27 cellular contexts compared by ENCODE assay signal in the genomic region with DNA sequence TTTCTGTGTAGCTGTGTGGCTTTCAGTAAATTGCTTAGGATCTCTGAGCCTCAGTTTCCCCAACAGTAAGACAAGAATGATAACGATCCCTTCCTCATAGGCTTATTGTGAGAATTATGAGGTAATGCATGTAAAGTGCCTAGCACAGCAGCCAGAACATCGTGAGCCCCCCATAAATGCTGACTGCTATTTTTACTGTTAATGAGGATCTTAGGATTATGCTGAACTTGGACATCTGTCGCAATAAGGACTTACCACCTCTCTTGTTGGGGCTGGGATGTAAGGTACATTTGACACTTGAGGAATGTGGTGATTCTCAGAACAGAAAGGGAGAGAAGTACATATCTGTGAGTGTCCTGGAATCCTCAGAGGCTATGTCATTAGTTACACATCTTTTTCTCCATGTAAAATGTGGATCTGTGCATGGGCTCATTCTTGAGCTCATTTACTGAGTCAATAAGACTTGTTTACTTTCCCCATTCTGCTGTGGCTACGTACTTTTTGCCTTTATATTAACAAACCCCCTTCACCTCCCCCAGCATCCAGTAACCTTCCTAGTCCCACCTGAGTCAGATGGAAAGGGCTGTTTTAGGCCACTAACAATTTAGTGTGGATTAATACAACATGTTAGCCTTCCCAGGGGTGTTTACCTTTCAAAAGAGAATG.
"Had no signal": no experiment of that assay in that cellular context is flagged by ENCODE, and none has a peak within 500 bp of the region (broad histone marks: within the 10 kb centered on the region; RNA-seq: fewer than 3 reads in every experiment).

No MANE protein-coding gene starts in this region.

- DNase-seq: activated B cell treated with CpG ODN at 0.5 μM for 24 hours; activated CD4-positive, alpha-beta T cell treated with anti-CD3 and anti-CD28 coated beads for 36 hours; activated CD4-positive, alpha-beta T cell treated with anti-CD3 and anti-CD28 coated beads, Interleukin-2, amount 50 U/mL, for 48 hours; activated CD8-positive, alpha-beta memory T cell treated with anti-CD3 and anti-CD28 coated beads, Interleukin-2, amount 50 U/mL, for 48 hours; activated naive CD4-positive, alpha-beta T cell; activated T-cell treated with anti-CD3 and anti-CD28 coated beads, Interleukin-2, amount 50 U/mL, for 4 hours; adrenal gland; brain microvascular endothelial cell; central memory CD4-positive, alpha-beta T cell; dermis blood vessel endothelial cell; effector CD8-positive, alpha-beta T cell; foreskin keratinocyte; immature natural killer cell; left ventricle myocardium inferior; mammary epithelial cell; midbrain; natural killer cell; pancreas; psoas muscle; right cardiac atrium; stimulated activated CD4-positive, alpha-beta T cell treated with anti-CD3 and anti-CD28 coated beads, Interleukin-4, amount 100 ng/mL, for 24 hours; stimulated activated naive CD8-positive, alpha-beta T cell treated with anti-CD3 and anti-CD28 coated beads, Interleukin-15, Interleukin-2, amounts not matched to agents 100 U/mL and 50 U/mL, for 24 hours had no signal

- H3K27ac Mint-ChIP-seq: activated B cell treated with CpG ODN at 0.5 μM for 24 hours; activated CD4-positive, alpha-beta T cell treated with anti-CD3 and anti-CD28 coated beads for 36 hours; activated naive CD8-positive, alpha-beta T cell; activated T-helper 2 cell treated with anti-CD3 and anti-CD28 coated beads, Interferon-gamma antibody, Interleukin-2, Interleukin-4, amounts not matched to agents 10 μg/mL and 5 μg/mL and 100 μg/mL, durations not matched to agents 14 hours and 24 hours and 36 hours; immature natural killer cell; natural killer cell had no signal

- FAIRE-seq: pancreas had no signal

- H3K36me3 Mint-ChIP-seq: activated naive CD8-positive, alpha-beta T cell; immature natural killer cell; natural killer cell had no signal

- H3K36me3 ChIP-seq: adrenal gland, ascending aorta, brain microvascular endothelial cell, left ventricle myocardium inferior, neutrophil, pancreas, upper lobe of left lung had no signal

- H3K9me3 Mint-ChIP-seq: activated B cell treated with CpG ODN at 0.5 μM for 24 hours; activated T-cell treated with anti-CD3 and anti-CD28 coated beads, Interleukin-2, amount 50 U/mL, for 4 hours; activated T-helper 2 cell treated with anti-CD3 and anti-CD28 coated beads, Interferon-gamma antibody, Interleukin-2, Interleukin-4, amounts not matched to agents 10 μg/mL and 5 μg/mL and 100 μg/mL, durations not matched to agents 14 hours and 24 hours and 36 hours; immature natural killer cell; natural killer cell had no signal

- H3K27ac ChIP-seq: adrenal gland, ascending aorta, brain microvascular endothelial cell, foreskin keratinocyte, left ventricle myocardium inferior, neutrophil, pancreas, psoas muscle, upper lobe of left lung had no signal

- H3K4me1 Mint-ChIP-seq: activated B cell treated with CpG ODN at 0.5 μM for 24 hours, immature natural killer cell, natural killer cell had no signal

- ATAC-seq: activated CD4-positive, alpha-beta T cell treated with anti-CD3 and anti-CD28 coated beads for 36 hours; activated T-cell treated with anti-CD3 and anti-CD28 coated beads, Interleukin-2, amount 50 U/mL, for 4 hours; foreskin keratinocyte; natural killer cell; pancreas; psoas muscle; stimulated activated naive CD8-positive, alpha-beta T cell treated with anti-CD3 and anti-CD28 coated beads, Interleukin-15, Interleukin-2, amounts not matched to agents 100 U/mL and 50 U/mL, for 24 hours had no signal

- H3K4me3 Mint-ChIP-seq: activated B cell treated with CpG ODN at 0.5 μM for 24 hours; activated CD4-positive, alpha-beta T cell treated with anti-CD3 and anti-CD28 coated beads for 36 hours; activated naive CD8-positive, alpha-beta T cell; activated T-cell treated with anti-CD3 and anti-CD28 coated beads, Interleukin-2, amount 50 U/mL, for 4 hours; immature natural killer cell; natural killer cell had no signal

- H3K27me3 ChIP-seq: adrenal gland, ascending aorta, brain microvascular endothelial cell, neutrophil, pancreas, upper lobe of left lung had no signal

- H3K4me1 ChIP-seq: adrenal gland, ascending aorta, foreskin keratinocyte, pancreas, psoas muscle had no signal

- H3K4me3 ChIP-seq: adrenal gland, ascending aorta, left ventricle myocardium inferior, pancreas, psoas muscle, upper lobe of left lung had no signal

- H3K9me3 ChIP-seq: adrenal gland, ascending aorta, left ventricle myocardium inferior, neutrophil, pancreas, psoas muscle, upper lobe of left lung had no signal
